Comparison of ENCODE assay signal across 9 cellular contexts in the genomic region with DNA sequence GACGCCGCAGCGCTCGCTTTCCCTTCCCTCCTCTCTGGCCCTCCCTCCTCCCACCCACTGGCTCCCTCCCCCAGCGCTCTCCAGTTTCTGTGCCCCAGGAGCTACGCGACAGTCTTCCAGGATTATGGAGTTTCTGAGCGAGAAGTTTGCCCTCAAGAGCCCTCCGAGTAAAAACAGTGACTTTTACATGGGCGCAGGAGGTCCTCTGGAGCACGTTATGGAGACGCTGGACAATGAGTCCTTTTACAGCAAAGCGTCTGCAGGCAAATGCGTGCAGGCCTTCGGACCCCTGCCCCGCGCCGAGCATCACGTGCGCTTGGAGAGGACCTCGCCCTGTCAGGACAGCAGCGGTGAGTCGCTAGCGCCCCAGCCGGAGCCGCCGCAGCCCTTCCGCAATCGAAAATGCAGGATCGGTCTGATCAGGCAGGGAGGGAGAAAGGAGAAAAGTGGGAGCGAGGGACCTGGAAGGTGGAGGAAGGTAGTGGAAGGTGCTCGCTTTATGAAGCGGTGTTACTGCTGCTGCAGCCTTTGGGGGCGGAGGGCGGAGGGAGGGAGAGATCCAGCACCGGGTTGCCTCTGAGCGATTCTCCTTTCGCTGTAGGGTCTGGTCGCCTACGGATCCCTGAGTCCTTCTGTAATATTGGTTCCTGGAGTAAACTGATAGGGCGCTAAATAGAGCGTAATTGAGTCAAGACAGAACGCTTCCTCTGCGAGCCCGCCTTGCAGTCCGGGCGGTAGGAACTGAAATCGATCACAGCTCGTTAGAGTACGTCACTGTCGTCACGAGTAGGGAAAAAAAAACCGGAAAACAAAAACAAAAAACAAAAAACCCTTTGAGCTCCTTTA. TPM values are rescaled to one million over a fixed set of nuclear protein-coding genes. Genes with fewer than 3 reads are reported as not detected.
DNase-seq lines count a peak whose midpoint lies in the region; FAIRE-seq and TF ChIP-seq lines count a peak whose summit lies in the region.
"Had no signal": no experiment of that assay in that cellular context is flagged by ENCODE, and none has a peak within 500 bp of the region (broad histone marks: within the 10 kb centered on the region; RNA-seq: fewer than 3 reads in every experiment).

A gene (plus strand): TSS at position 83 of the 846 bp plus-strand sequence. CDS start 42 bp downstream, at position 125.

- CTCF ChIA-PET in activated CD4-positive, alpha-beta memory T cell treated with anti-CD3 and anti-CD28 coated beads for 36 hours (lab: Charles Lee) = no interaction called here

- H3K4me1 Mint-ChIP-seq in activated CD4-positive, alpha-beta memory T cell treated with anti-CD3 and anti-CD28 coated beads for 36 hours (ENCODE audit: low read depth) = peaks cover 7% of the 10 kb centered on the region

- H3K27ac ChIP-seq in left ventricle myocardium inferior (replicated peaks) (no peak within 1 kb of the TSS), sigmoid colon (no peak within 1 kb of the TSS)
- H3K27ac ChIP-seq: BLaER1 had no signal

- H3K27me3 ChIP-seq in left ventricle myocardium inferior (ENCODE audit: low read depth) (peaks cover 100% of the 10 kb centered on the region), sigmoid colon (peaks cover 49 to 100% (median 89%) of the 10 kb centered on the region in 3 donors)
- H3K27me3 ChIP-seq: BLaER1 had no signal

- no peak for TF ChIP-seq EP300 in sigmoid colon (IDR thresholded peaks at IDR 0.05)

- DNase-seq in NCI-H2081 (lab: John Stamatoyannopoulos, UW) = peak; percentile 21 to 27
- no peak for DNase-seq in NCI-H2081 treated with DMSO at 0.1 percent for 48 hours (lab: John Stamatoyannopoulos, UW)
- peak; percentile 17 for DNase-seq in HTR-8/SVneo (ENCODE audit: insufficient read length, low spot score)
- DNase-seq in activated CD4-positive, alpha-beta memory T cell treated with anti-CD3 and anti-CD28 coated beads for 36 hours = no peak
- DNase-seq in left ventricle myocardium inferior = no peak
- peak; percentile 43 for DNase-seq in sigmoid colon
- no peak for DNase-seq in stimulated activated naive CD4-positive, alpha-beta T cell treated with Interleukin-2 at 50 U/mL for 16 hours (lab: John Stamatoyannopoulos, UW)
- DNase-seq in germinal center (ENCODE audit: low spot score) = no peak

- H3K4me3 Mint-ChIP-seq in activated CD4-positive, alpha-beta memory T cell treated with anti-CD3 and anti-CD28 coated beads for 36 hours = peak within 1 kb of the TSS; percentile 33

- no peak for FAIRE-seq in HTR-8/SVneo (lab: Jason Lieb, UNC)

- TF ChIP-seq POLR2A in sigmoid colon (IDR thresholded peaks at IDR 0.05) = no peak

- intact Hi-C loops in activated CD4-positive, alpha-beta memory T cell treated with anti-CD3 and anti-CD28 coated beads for 36 hours (cut with micrococcal nuclease) = no loop called here
- intact Hi-C loops in left ventricle myocardium inferior (cut with micrococcal nuclease) = no loop called here
- intact Hi-C loops in sigmoid colon (cut with DNase I) = no loop called here

- no peak within 1 kb of the TSS for H3K27ac Mint-ChIP-seq in activated CD4-positive, alpha-beta memory T cell treated with anti-CD3 and anti-CD28 coated beads for 36 hours

- 2 to 3% methylated on average over 53 of the region's 53 CpGs for WGBS in sigmoid colon, 2 donors

- H3K36me3 ChIP-seq in left ventricle myocardium inferior = no peaks in the 10 kb centered on the region
- no peaks in the 10 kb centered on the region for H3K36me3 ChIP-seq in sigmoid colon
- H3K36me3 ChIP-seq: BLaER1 had no signal

- POLR2A ChIA-PET in activated CD4-positive, alpha-beta memory T cell treated with anti-CD3 and anti-CD28 coated beads for 36 hours (lab: Charles Lee) = no interaction called here

- H3K4me3 ChIP-seq in left ventricle myocardium inferior (peak within 1 kb of the TSS; percentile 60), sigmoid colon (peak within 1 kb of the TSS; percentile 1 to 43 (median 33))
- H3K4me3 ChIP-seq: BLaER1 had no signal

- H3K27me3 Mint-ChIP-seq in activated CD4-positive, alpha-beta memory T cell treated with anti-CD3 and anti-CD28 coated beads for 36 hours = peaks cover 50% of the 10 kb centered on the region

- no peaks in the 10 kb centered on the region for H3K9me3 ChIP-seq in left ventricle myocardium inferior (replicated peaks)
- no peaks in the 10 kb centered on the region for H3K9me3 ChIP-seq in sigmoid colon

- H3K9me3 Mint-ChIP-seq in activated CD4-positive, alpha-beta memory T cell treated with anti-CD3 and anti-CD28 coated beads for 36 hours = peaks cover 2% of the 10 kb centered on the region

- peaks cover 26% of the 10 kb centered on the region for H3K4me1 ChIP-seq in left ventricle myocardium inferior
- peaks cover 0 to 23% (median 21%) of the 10 kb centered on the region in 4 donors for H3K4me1 ChIP-seq in sigmoid colon
- H3K4me1 ChIP-seq: BLaER1 had no signal

- no peaks in the 10 kb centered on the region for H3K36me3 Mint-ChIP-seq in activated CD4-positive, alpha-beta memory T cell treated with anti-CD3 and anti-CD28 coated beads for 36 hours

- TF ChIP-seq CTCF in left ventricle myocardium inferior (IDR thresholded peaks at IDR 0.05; ENCODE audit: borderline replicate concordance) (no peak), sigmoid colon (IDR thresholded peaks at IDR 0.05) (no peak)

RNA-seq across cellular contexts. Expression of the gene that starts here (rescaled TPM):
- not detected for total RNA-seq in activated CD4-positive, alpha-beta memory T cell treated with anti-CD3 and anti-CD28 coated beads for 36 hours
- total RNA-seq in left ventricle myocardium inferior (not detected), sigmoid colon (under 1 TPM in 1 of 4 donors, not detected in 3; 0.33 TPM)
- polyA plus RNA-seq in sigmoid colon = not detected

Comparison
In these comparisons a context has a peak if more than half of its experiments do, and no peak if none do; other contexts are left out.
1. DNase-seq: peak in NCI-H2081 (2 of 2) and HTR-8/SVneo (single experiment); none in NCI-H2081 treated with DMSO at 0.1 percent for 48 hours (single experiment), activated CD4-positive, alpha-beta memory T cell treated with anti-CD3 and anti-CD28 coated beads for 36 hours (single experiment), left ventricle myocardium inferior (single experiment), stimulated activated naive CD4-positive, alpha-beta T cell treated with Interleukin-2 at 50 U/mL for 16 hours (single experiment) and germinal center (single experiment).
2. Peak in DNase-seq and H3K4me3 ChIP-seq in sigmoid colon; RNA of the gene not detected or under 1 TPM.